ENCODE assay signal across 1 cellular context in genomic region chr14:60250318-60251035, GRCh38.
TF ChIP-seq lines count a peak whose summit lies in the region.

No MANE protein-coding gene starts in this region.

TF ChIP-seq in endothelial cell of umbilical vein, 7 proteins besides CTCF, POLR2A, EP300 and RAD21 (continued from another document):
- no peak for TF ChIP-seq JUN (IDR thresholded peaks at IDR 0.05; ENCODE audit: borderline replicate concordance, insufficient read depth, insufficient read length, low read depth)
